ENCODE assay signal across 11 cellular contexts in the genomic region with DNA sequence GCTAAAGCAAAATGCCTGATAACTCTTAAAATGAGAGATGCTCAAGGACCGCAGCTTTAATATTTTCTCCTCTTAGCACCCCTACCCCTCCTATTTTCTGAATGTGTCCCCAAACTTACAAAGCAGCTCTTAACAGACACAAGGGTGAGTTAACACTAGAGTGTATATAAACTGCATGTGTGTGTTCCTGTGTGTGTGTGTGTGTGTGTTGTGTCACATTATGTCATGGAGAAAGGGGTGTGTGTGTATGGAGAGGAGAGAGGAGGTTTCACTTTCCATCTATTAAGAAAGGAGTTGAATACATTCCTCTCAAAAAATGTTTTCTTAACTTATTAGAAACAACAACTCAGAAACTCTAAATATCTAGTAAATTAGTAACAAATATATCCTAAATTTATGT. TPM values are rescaled to one million over a fixed set of nuclear protein-coding genes. Genes with fewer than 3 reads are reported as not detected.
A peak's percentile ranks its signal among the peaks of the same experiment; 100 is the strongest.
DNase-seq lines count a peak whose midpoint lies in the region; ATAC-seq, FAIRE-seq and TF ChIP-seq lines count a peak whose summit lies in the region.
"Had no signal": no experiment of that assay in that cellular context is flagged by ENCODE, and none has a peak within 500 bp of the region (broad histone marks: within the 10 kb centered on the region; RNA-seq: fewer than 3 reads in every experiment).

No MANE protein-coding gene starts in this region.

- H3K9me3 ChIP-seq in HUES6 (ENCODE audit: control insufficient read depth, insufficient read depth, low read depth, low read length), result no peaks in the 10 kb centered on the region
- H3K9me3 ChIP-seq in GM12878 (replicated peaks; ENCODE audit: control insufficient read depth, insufficient read depth, low read length), result no peaks in the 10 kb centered on the region
- no peaks in the 10 kb centered on the region for H3K9me3 ChIP-seq in hepatocyte (ENCODE audit: low read depth)
- H3K9me3 ChIP-seq in sigmoid colon, result no peaks in the 10 kb centered on the region
- H3K9me3 ChIP-seq: colonic mucosa had no signal

- peaks cover 4% of the 10 kb centered on the region for H3K9me3 Mint-ChIP-seq in activated naive CD4-positive, alpha-beta T cell treated with anti-CD3 and anti-CD28 coated beads for 36 hours
- no peaks in the 10 kb centered on the region for H3K9me3 Mint-ChIP-seq in activated CD4-positive, alpha-beta T cell treated with anti-CD3 and anti-CD28 coated beads, Interleukin-2, amount 10 ng/mL, durations not matched to agents 7 days and 5 days

- SMC1A ChIA-PET in GM12878 (lab: Charles Lee; ENCODE audit: uncharacterized antibody, unreplicated experiment), result interaction anchor here (0.9 to 1.2 kb wide), 3 partner anchors 9 to 174 kb away, joined by 3 read pairs; no protein-coding TSS in a partner anchor

- BruUV-seq in GM12878 (replicated peaks; lab: Mats Ljungman, UMichigan), result no TSS peak

- RAD21 ChIA-PET in GM12878 (lab: Charles Lee; ENCODE audit: unreplicated experiment), result interaction anchor here (1.4 kb wide), 1 partner anchor 46 kb away, joined by 3 read pairs; no protein-coding TSS in a partner anchor

- 65% methylated on average over 1 of the region's 1 CpG for WGBS in GM12878 (ENCODE audit: insufficient coverage, insufficient replicate concordance, low lambda C conversion rate, missing lambda C conversion rate)
- WGBS in hepatocyte (ENCODE audit: low lambda C conversion rate, missing lambda C conversion rate), result 53% methylated on average over 1 of the region's 1 CpG
- 72 to 82% methylated on average over 1 of the region's 1 CpG for WGBS in sigmoid colon, 2 donors

- FAIRE-seq in GM12878 (lab: Jason Lieb, UNC), result no peak

- no peak for TF ChIP-seq RAD21 in GM12878 (IDR thresholded peaks at IDR 0.05; ENCODE audit: insufficient read depth, low read depth, low read length)

- no peaks in the 10 kb centered on the region for H3K9me2 ChIP-seq in hepatocyte (replicated peaks; ENCODE audit: insufficient read depth)

- TF ChIP-seq POLR2A in GM12878 (IDR thresholded peaks at IDR 0.05; ENCODE audit: low read depth, low read length) (no peak), sigmoid colon (IDR thresholded peaks at IDR 0.05) (no peak)

- POLR2A ChIA-PET in GM12878 (lab: Charles Lee), result no interaction called here
- POLR2A ChIA-PET in activated CD4-positive, alpha-beta T cell treated with anti-CD3 and anti-CD28 coated beads, Interleukin-2, amount 10 ng/mL, durations not matched to agents 7 days and 5 days (lab: Charles Lee), result no interaction called here

- DNase-seq in GM12878 (ENCODE audit: low read depth, low spot score) (no peak), hepatocyte (ENCODE audit: low spot score) (no peak), sigmoid colon (no peak), NK-92 (lab: John Stamatoyannopoulos, UW; ENCODE audit: unreplicated experiment) (no peak)
- no peak for DNase-seq in activated naive CD4-positive, alpha-beta T cell treated with anti-CD3 and anti-CD28 coated beads for 36 hours
- no peak for DNase-seq in activated CD4-positive, alpha-beta T cell treated with anti-CD3 and anti-CD28 coated beads, Interleukin-2, amount 10 ng/mL, durations not matched to agents 7 days and 5 days
- DNase-seq: activated CD4-positive, alpha-beta T cell treated with anti-CD3 and anti-CD28 coated beads for 48 hours; activated gamma-delta T cell treated with Interleukin-2 at 50 U/mL for 16 hours; colonic mucosa; NCI-H748 treated with DMSO at 0.1 percent for 48 hours had no signal

- H3K36me3 ChIP-seq in HUES6 (ENCODE audit: control insufficient read depth, insufficient read depth, low read length), result no peaks in the 10 kb centered on the region
- no peaks in the 10 kb centered on the region for H3K36me3 ChIP-seq in GM12878 (ENCODE audit: control insufficient read depth in 2 of 2, insufficient read depth in 2 of 2, low read length in 1 of 2)
- H3K36me3 ChIP-seq in hepatocyte (replicated peaks; ENCODE audit: insufficient read depth, low read depth), result no peaks in the 10 kb centered on the region
- H3K36me3 ChIP-seq in sigmoid colon, result no peaks in the 10 kb centered on the region
- H3K36me3 ChIP-seq: colonic mucosa had no signal

- H3K4me3 ChIP-seq in HUES6 (ENCODE audit: low read depth, low read length), result peak overlapping the region; percentile 70
- H3K4me3 ChIP-seq in GM12878, result no peak overlapping the region
- no peak overlapping the region for H3K4me3 ChIP-seq in hepatocyte
- peak overlapping the region; percentile 39 to 54 (median 50) for H3K4me3 ChIP-seq in sigmoid colon
- H3K4me3 ChIP-seq: colonic mucosa had no signal

- no peak overlapping the region for H3K27ac ChIP-seq in HUES6 (ENCODE audit: low read depth, low read length)
- H3K27ac ChIP-seq in GM12878 (ENCODE audit: control insufficient read depth, insufficient read depth), result no peak overlapping the region
- H3K27ac ChIP-seq in hepatocyte, result peak overlapping the region; percentile 78
- H3K27ac ChIP-seq in sigmoid colon, result no peak overlapping the region
- H3K27ac ChIP-seq: colonic mucosa had no signal

- in situ Hi-C loops in GM12878 (cut with MboI), result no loop called here

- H3K79me2 ChIP-seq in GM12878 (ENCODE audit: control insufficient read depth, insufficient read depth, low read length) (no peaks in the 10 kb centered on the region), hepatocyte (no peaks in the 10 kb centered on the region)

- peaks cover 16% of the 10 kb centered on the region for H3K27me3 Mint-ChIP-seq in activated naive CD4-positive, alpha-beta T cell treated with anti-CD3 and anti-CD28 coated beads for 36 hours (ENCODE audit: low read depth)
- peaks cover 12% of the 10 kb centered on the region for H3K27me3 Mint-ChIP-seq in activated CD4-positive, alpha-beta T cell treated with anti-CD3 and anti-CD28 coated beads, Interleukin-2, amount 10 ng/mL, durations not matched to agents 7 days and 5 days

- H4K20me1 ChIP-seq in GM12878 (ENCODE audit: control insufficient read depth, insufficient read depth), result no peaks in the 10 kb centered on the region
- no peaks in the 10 kb centered on the region for H4K20me1 ChIP-seq in hepatocyte (ENCODE audit: insufficient read depth, poor library complexity, severe bottlenecking)

- no peak overlapping the region for H3K4me3 Mint-ChIP-seq in activated naive CD4-positive, alpha-beta T cell treated with anti-CD3 and anti-CD28 coated beads for 36 hours
- no peak overlapping the region for H3K4me3 Mint-ChIP-seq in activated CD4-positive, alpha-beta T cell treated with anti-CD3 and anti-CD28 coated beads, Interleukin-2, amount 10 ng/mL, durations not matched to agents 7 days and 5 days

- H3K4me1 Mint-ChIP-seq in activated naive CD4-positive, alpha-beta T cell treated with anti-CD3 and anti-CD28 coated beads for 36 hours (ENCODE audit: low read depth), result peaks cover 2% of the 10 kb centered on the region
- H3K4me1 Mint-ChIP-seq in activated CD4-positive, alpha-beta T cell treated with anti-CD3 and anti-CD28 coated beads, Interleukin-2, amount 10 ng/mL, durations not matched to agents 7 days and 5 days, result no peaks in the 10 kb centered on the region

- H2AFZ ChIP-seq in GM12878 (ENCODE audit: control insufficient read depth, low read depth, low read length), result no peak overlapping the region
- H2AFZ ChIP-seq in hepatocyte, result no peak overlapping the region

- no peaks in the 10 kb centered on the region for H3K36me3 Mint-ChIP-seq in activated naive CD4-positive, alpha-beta T cell treated with anti-CD3 and anti-CD28 coated beads for 36 hours (ENCODE audit: low read depth)
- H3K36me3 Mint-ChIP-seq in activated CD4-positive, alpha-beta T cell treated with anti-CD3 and anti-CD28 coated beads, Interleukin-2, amount 10 ng/mL, durations not matched to agents 7 days and 5 days (ENCODE audit: low read depth), result no peaks in the 10 kb centered on the region

- intact Hi-C loops in GM12878 (cut with micrococcal nuclease; ENCODE audit: unreplicated experiment), result no loop called here
- intact Hi-C loops in sigmoid colon (cut with DNase I), result no loop called here
- intact Hi-C loops in activated naive CD4-positive, alpha-beta T cell treated with anti-CD3 and anti-CD28 coated beads for 36 hours (cut with micrococcal nuclease), result no loop called here

- no peak overlapping the region for H3K27ac Mint-ChIP-seq in activated naive CD4-positive, alpha-beta T cell treated with anti-CD3 and anti-CD28 coated beads for 36 hours
- no peak overlapping the region for H3K27ac Mint-ChIP-seq in activated CD4-positive, alpha-beta T cell treated with anti-CD3 and anti-CD28 coated beads, Interleukin-2, amount 10 ng/mL, durations not matched to agents 7 days and 5 days

- H3K9ac ChIP-seq in HUES6 (ENCODE audit: low read length), result no peak overlapping the region
- no peak overlapping the region for H3K9ac ChIP-seq in GM12878 (ENCODE audit: control insufficient read depth, insufficient read depth, low read length)

- ATAC-seq in GM12878, result peak; percentile 19; the same call in 1 of the 3 replicates

- TF ChIP-seq CTCF in GM12878 (IDR thresholded peaks at IDR 0.05 in 2 of 3, conservative IDR thresholded peaks at IDR 0.05 in 1 of 3; ENCODE audit: control insufficient read depth in 2 of 3, extremely low read depth in 1 of 3, insufficient read depth in 1 of 3, low read depth in 3 of 3, low read length in 3 of 3) (no peak), hepatocyte (IDR thresholded peaks at IDR 0.05; ENCODE audit: poor library complexity) (no peak), sigmoid colon (IDR thresholded peaks at IDR 0.05) (no peak)

- CTCF ChIA-PET in GM12878 (lab: Yijun Ruan, JAX), result interaction anchor here (0.6 to 1.2 kb wide), 3 partner anchors 38 to 173 kb away, joined by 3 read pairs; no protein-coding TSS in a partner anchor
- CTCF ChIA-PET in activated naive CD4-positive, alpha-beta T cell treated with anti-CD3 and anti-CD28 coated beads for 36 hours (lab: Charles Lee), result no interaction called here
- CTCF ChIA-PET in activated CD4-positive, alpha-beta T cell treated with anti-CD3 and anti-CD28 coated beads, Interleukin-2, amount 10 ng/mL, durations not matched to agents 7 days and 5 days (lab: Charles Lee), result no interaction called here

- H3K4me1 ChIP-seq in HUES6 (ENCODE audit: control insufficient read depth, insufficient read depth, low read length) (peaks cover 18% of the 10 kb centered on the region), GM12878 (ENCODE audit: control insufficient read depth, insufficient read depth, low read length) (no peaks in the 10 kb centered on the region), hepatocyte (ENCODE audit: insufficient read depth) (no peaks in the 10 kb centered on the region), sigmoid colon (peaks cover 0 to 18% (median 11%) of the 10 kb centered on the region in 4 donors)
- H3K4me1 ChIP-seq: colonic mucosa had no signal

- peaks cover 12% of the 10 kb centered on the region; the same call in 1 of the 2 replicates for H3K27me3 ChIP-seq in HUES6 (ENCODE audit: control insufficient read depth, insufficient read depth, low read length)
- H3K27me3 ChIP-seq in GM12878 (replicated peaks in 1 of 2; ENCODE audit: control insufficient read depth in 2 of 2, insufficient read depth in 2 of 2, low read length in 1 of 2), result no peaks in the 10 kb centered on the region
- peaks cover 10% of the 10 kb centered on the region for H3K27me3 ChIP-seq in hepatocyte
- no peaks in the 10 kb centered on the region for H3K27me3 ChIP-seq in sigmoid colon
- H3K27me3 ChIP-seq: colonic mucosa had no signal

- no peak overlapping the region for H3K4me2 ChIP-seq in GM12878 (ENCODE audit: control insufficient read depth, insufficient read depth)
- H3K4me2 ChIP-seq in hepatocyte, result peak overlapping the region; percentile 76

- TF ChIP-seq EP300 in GM12878 (IDR thresholded peaks at IDR 0.05; ENCODE audit: borderline replicate concordance in 1 of 2, control insufficient read depth in 1 of 2, low read depth in 2 of 2, low read length in 2 of 2) (no peak), sigmoid colon (IDR thresholded peaks at IDR 0.05) (no peak)

RNA-seq across cellular contexts. Expression of a gene that starts 1.2 kb away (rescaled TPM):
- total RNA-seq in GM12878 (2013; cell fraction: nucleolus; rRNA removed), result 1.2 and 1.6 TPM in 2 replicates
- total RNA-seq in GM12878 (2014; rRNA removed), result not detected in 2 replicates
- total RNA-seq in GM12878 (2014; rRNA removed; fragmentation: Illumina TruSeq; extraction: Trizol), result not detected in 2 replicates
- 0.16 TPM in 1 of 2 replicates, not detected in the other for total RNA-seq in GM12878 (2021)
- polyA plus RNA-seq in GM12878 (2011; ENCODE audit: low read depth), result not detected
- 1.2 and 1.4 TPM in 2 replicates for polyA plus RNA-seq in GM12878 (2011; rRNA removed)
- 0.33 and 0.72 TPM in 2 replicates for polyA plus RNA-seq in GM12878 (2011; cell fraction: cytosol; rRNA removed)
- polyA plus RNA-seq in GM12878 (2011; cell fraction: nucleus; rRNA removed), result 10.6 and 12.5 TPM in 2 replicates
- polyA plus RNA-seq in GM12878 (2012), result not detected in 2 replicates
- polyA plus RNA-seq in GM12878 (2014; fragmentation: Illumina TruSeq; extraction: Trizol), result 0.09 TPM in 1 of 2 replicates, not detected in the other
- under 1 TPM in 1 of 2 experiments, not detected in 1; 0.13 TPM for polyA plus RNA-seq in GM12878 (2014; fragmentation: Nextera tagmentation; extraction: Ambion mirVana)
- polyA plus RNA-seq in GM12878 (2014; rRNA removed), result 0.14 TPM in 1 of 2 replicates, not detected in the other
- polyA plus RNA-seq in GM12878 (2016; fragmentation: Nextera tagmentation; extraction: Ambion mirVana), result not detected
- polyA minus RNA-seq in GM12878 (2011; rRNA and poly(A)+ RNA removed), result 0.29 and 0.57 TPM in 2 replicates
- polyA minus RNA-seq in GM12878 (2011; cell fraction: cytosol; rRNA and poly(A)+ RNA removed), result not detected in 2 replicates
- 1.5 and 1.7 TPM in 2 replicates for polyA minus RNA-seq in GM12878 (2011; cell fraction: nucleus; rRNA and poly(A)+ RNA removed)
- 63.5 and 66.9 TPM in 2 replicates for total RNA-seq in hepatocyte
- polyA plus RNA-seq in hepatocyte, result 50.8 and 75.3 TPM in 2 replicates
- total RNA-seq in sigmoid colon, result 10 to 100 TPM; 31.0 to 52.3 (median 41.3) TPM
- 1 to 10 TPM in 2 of 3 donors, not detected in 1; 4.4 to 5.4 TPM for polyA plus RNA-seq in sigmoid colon
- total RNA-seq in activated naive CD4-positive, alpha-beta T cell treated with anti-CD3 and anti-CD28 coated beads for 36 hours, result not detected
- not detected for total RNA-seq in activated CD4-positive, alpha-beta T cell treated with anti-CD3 and anti-CD28 coated beads, Interleukin-2, amount 10 ng/mL, durations not matched to agents 7 days and 5 days

Comparison
In these comparisons a context has a peak if more than half of its experiments do, and no peak if none do; other contexts are left out.
1. H3K4me3 ChIP-seq: peak in HUES6 (single experiment) and sigmoid colon (4 of 4); none in GM12878 (single experiment) and hepatocyte (single experiment).
2. RNA of a gene that starts 1.2 kb away (total RNA-seq): 63.5 to 66.9 TPM in hepatocyte and 31.0 to 52.3 TPM in sigmoid colon; 0.16 to 1.6 TPM in GM12878, not detected in activated naive CD4-positive, alpha-beta T cell treated with anti-CD3 and anti-CD28 coated beads for 36 hours and not detected in activated CD4-positive, alpha-beta T cell treated with anti-CD3 and anti-CD28 coated beads, Interleukin-2, amount 10 ng/mL, durations not matched to agents 7 days and 5 days; every median in the first group is over 10 times any median in the second.